Comparison of ENCODE assay signal across 21 cellular contexts in genomic region chr10:131670341-131670740, GRCh38.
"Had no signal": no experiment of that assay in that cellular context is flagged by ENCODE, and none has a peak within 500 bp of the region (broad histone marks: within the 10 kb centered on the region; RNA-seq: fewer than 3 reads in every experiment).

No MANE protein-coding gene starts in this region.

- H2AFZ ChIP-seq: neural progenitor cell, parathyroid adenoma had no signal

- H3K4me3 ChIP-seq: coronary artery, heart left ventricle, neural progenitor cell, skin epidermis, suprapubic skin, thyroid gland had no signal

- FAIRE-seq: frontal cortex, islet of Langerhans, urothelium cell line had no signal

- H3K79me2 ChIP-seq: parathyroid adenoma had no signal

- H3K4me2 ChIP-seq: neural progenitor cell had no signal

- H3K9me3 ChIP-seq: suprapubic skin, thyroid gland had no signal

- DNase-seq: effector CD4-positive, alpha-beta T cell; heart left ventricle; hippocampal formation; midbrain; occipital lobe; stimulated activated CD4-positive, alpha-beta T cell treated with anti-CD3 and anti-CD28 coated beads, Interleukin-4, amount 100 ng/mL, for 1 hour; stimulated activated CD8-positive, alpha-beta memory T cell treated with anti-CD3 and anti-CD28 coated beads, Interleukin-4, amount 100 ng/mL, for 48 hours; stimulated activated naive CD8-positive, alpha-beta T cell treated with anti-CD3 and anti-CD28 coated beads, Interleukin-15, Interleukin-2, amounts not matched to agents 100 U/mL and 50 U/mL, for 24 hours; thyroid gland had no signal

- ATAC-seq: heart left ventricle; left lobe of liver; natural killer cell treated with Interleukin-12 subunit alpha and Interleukin-12 subunit beta and Interleukin-15 and Interleukin-18, amount 100 ng/mL, for 72 hours; sciatic nerve; stimulated activated effector memory CD8-positive, alpha-beta T cell treated with anti-CD3 and anti-CD28 coated beads, Interleukin-12 subunit alpha, Interleukin-12 subunit beta, amount 100 ng/mL, for 72 hours; stimulated activated naive CD8-positive, alpha-beta T cell treated with anti-CD3 and anti-CD28 coated beads, Interleukin-15, Interleukin-2, amounts not matched to agents 100 U/mL and 50 U/mL, for 24 hours had no signal

- H3K27me3 ChIP-seq: thyroid gland had no signal

- H3K27ac ChIP-seq: coronary artery, heart left ventricle, neural progenitor cell, parathyroid adenoma, skin epidermis, suprapubic skin, thyroid gland had no signal

- H3K36me3 ChIP-seq: heart left ventricle, neural progenitor cell, suprapubic skin, thyroid gland had no signal

- H3K9ac ChIP-seq: neural progenitor cell, parathyroid adenoma had no signal

- H3K4me1 ChIP-seq: heart left ventricle, parathyroid adenoma, suprapubic skin, thyroid gland had no signal
